In genomic region chr7:150968698-150969482, GRCh38 we compare ENCODE assay signal across 1 cellular context.
A peak's percentile ranks its signal among the peaks of the same experiment; 100 is the strongest.
TF ChIP-seq lines count a peak whose summit lies in the region.

No MANE protein-coding gene starts in this region.

TF ChIP-seq in K562, 482 proteins besides CTCF, POLR2A, EP300 and RAD21 (continues in another document):
- TF ChIP-seq NR2C2 (CRISPR knock-in tag; IDR thresholded peaks at IDR 0.05) (no peak), NR2C2 (tag; IDR thresholded peaks at IDR 0.05) (peak; percentile 36; the same call in 1 of the 2 replicates), ZNF75A (CRISPR knock-in tag; IDR thresholded peaks at IDR 0.05) (0 out of 2 replicates have a peak, but pooled peaks have one; percentile 49), ARID3B (CRISPR knock-in tag; IDR thresholded peaks at IDR 0.05; ENCODE audit: borderline replicate concordance) (0 out of 2 replicates have a peak, but pooled peaks have one; percentile 85), ZNF766 (CRISPR knock-in tag; conservative IDR thresholded peaks at IDR 0.05) (peak; percentile 84), MEF2A (IDR thresholded peaks at IDR 0.05; ENCODE audit: control insufficient read depth, low read depth, low read length) (no peak), TBL1XR1 (IDR thresholded peaks at IDR 0.05; ENCODE audit: low read length in 2 of 2) (no peak), L3MBTL2 (IDR thresholded peaks at IDR 0.05) (peak; percentile 75), YY1 (IDR thresholded peaks at IDR 0.05; ENCODE audit: borderline replicate concordance in 1 of 3, control insufficient read depth in 1 of 3, extremely low read depth in 1 of 3, insufficient read depth in 3 of 3, insufficient read length in 1 of 3, insufficient replicate concordance in 2 of 3, low read depth in 1 of 3, low read length in 2 of 3) (no peak), VEZF1 (CRISPR knock-in tag; IDR thresholded peaks at IDR 0.05) (peak; percentile 61), TFAP4 (CRISPR knock-in tag; IDR thresholded peaks at IDR 0.05; ENCODE audit: borderline replicate concordance) (no peak), MYC (IDR thresholded peaks at IDR 0.05; ENCODE audit: low read depth, low read length) (peak; percentile 79), MYC (CRISPR knock-in tag; IDR thresholded peaks at IDR 0.05; ENCODE audit: borderline replicate concordance, low read depth) (no peak; the same call in 1 of the 2 replicates), RBM39 (optimal IDR thresholded peaks at IDR 0.05; ENCODE audit: low read depth, low read length) (no peak), NR4A1 (CRISPR knock-in tag; IDR thresholded peaks at IDR 0.05) (0 out of 2 replicates have a peak, but pooled peaks have one; percentile 76), NR4A1 (tag; IDR thresholded peaks at IDR 0.05) (no peak), MEF2D (tag; conservative IDR thresholded peaks at IDR 0.05; ENCODE audit: low read depth) (no peak), CBFA2T3 (IDR thresholded peaks at IDR 0.05) (no peak), GTF2F1 (IDR thresholded peaks at IDR 0.05; ENCODE audit: low read depth, low read length) (no peak), KLF6 (CRISPR knock-in tag; IDR thresholded peaks at IDR 0.05; ENCODE audit: borderline replicate concordance) (peak; percentile 88; the same call in 1 of the 2 replicates), ZNF134 (CRISPR knock-in tag; conservative IDR thresholded peaks at IDR 0.05) (peak; percentile 54; the same call in 1 of the 2 replicates), ETV1 (tag; conservative IDR thresholded peaks at IDR 0.05; ENCODE audit: low read depth) (0 out of 2 replicates have a peak, but pooled peaks have one; percentile 9), ZNF589 (CRISPR knock-in tag; IDR thresholded peaks at IDR 0.05; ENCODE audit: low read depth) (peak; percentile 84), ZFPM2 (CRISPR knock-in tag; IDR thresholded peaks at IDR 0.05) (0 out of 2 replicates have a peak, but pooled peaks have one; percentile 14), ZNF212 (CRISPR knock-in tag; IDR thresholded peaks at IDR 0.05) (0 out of 2 replicates have a peak, but pooled peaks have one; percentile 48), TRIM24 (IDR thresholded peaks at IDR 0.05) (peak; percentile 25 to 42; a peak in 2 of 4 replicates), CTBP1 (IDR thresholded peaks at IDR 0.05; ENCODE audit: borderline replicate concordance) (peak; percentile 21; the same call in 1 of the 2 replicates), SMAD4 (CRISPR knock-in tag; conservative IDR thresholded peaks at IDR 0.05) (peak; percentile 92), EWSR1 (IDR thresholded peaks at IDR 0.05; ENCODE audit: borderline replicate concordance, low read depth, partially characterized antibody) (no peak), SIN3A (IDR thresholded peaks at IDR 0.05; ENCODE audit: borderline replicate concordance in 2 of 2, control insufficient read depth in 1 of 2, low read depth in 2 of 2, low read length in 2 of 2) (no peak), ZNF79 (CRISPR knock-in tag; IDR thresholded peaks at IDR 0.05; ENCODE audit: low read depth) (peak; percentile 34; the same call in 1 of the 2 replicates), RBFOX2 (IDR thresholded peaks at IDR 0.05; ENCODE audit: low read depth, low read length) (peak; percentile 69), TCF7L2 (IDR thresholded peaks at IDR 0.05; ENCODE audit: low read depth, low read length) (no peak), HOMEZ (CRISPR knock-in tag; IDR thresholded peaks at IDR 0.05) (peak; percentile 79; the same call in 1 of the 2 replicates), OTX1 (CRISPR knock-in tag; IDR thresholded peaks at IDR 0.05) (0 out of 2 replicates have a peak, but pooled peaks have one; percentile 70), GMEB1 (CRISPR knock-in tag; IDR thresholded peaks at IDR 0.05) (0 out of 2 replicates have a peak, but pooled peaks have one; percentile 28), CEBPB (tag; IDR thresholded peaks at IDR 0.05) (peak; percentile 79), MAZ (CRISPR knock-in tag; conservative IDR thresholded peaks at IDR 0.05 in 1 of 2, IDR thresholded peaks at IDR 0.05 in 1 of 2) (peak; percentile 41 to 61; a peak in 3 of 4 replicates), REST (CRISPR knock-in tag; IDR thresholded peaks at IDR 0.05; ENCODE audit: low read depth) (peak; percentile 75), LEF1 (IDR thresholded peaks at IDR 0.05) (peak; percentile 18; the same call in 1 of the 2 replicates), ZKSCAN3 (CRISPR knock-in tag; IDR thresholded peaks at IDR 0.05) (no peak), SMAD3 (CRISPR knock-in tag; conservative IDR thresholded peaks at IDR 0.05) (0 out of 2 replicates have a peak, but pooled peaks have one; percentile 61), RCOR1 (IDR thresholded peaks at IDR 0.05; ENCODE audit: borderline replicate concordance in 1 of 2, low read depth in 2 of 2, low read length in 2 of 2) (peak in 1 of 2 experiments; percentile 23; a peak in 1 of 4 replicates), ZNF311 (CRISPR knock-in tag; IDR thresholded peaks at IDR 0.05) (no peak), SNIP1 (IDR thresholded peaks at IDR 0.05; ENCODE audit: low read depth) (no peak), HIVEP1 (CRISPR knock-in tag; IDR thresholded peaks at IDR 0.05) (0 out of 2 replicates have a peak, but pooled peaks have one; percentile 21), ZNF507 (tag; conservative IDR thresholded peaks at IDR 0.05) (no peak), BCOR (IDR thresholded peaks at IDR 0.05) (no peak), POLR2G (IDR thresholded peaks at IDR 0.05; ENCODE audit: low read depth, low read length) (peak; percentile 55; the same call in 1 of the 2 replicates), CEBPG (CRISPR knock-in tag; IDR thresholded peaks at IDR 0.05) (peak; percentile 97), CEBPG (tag; conservative IDR thresholded peaks at IDR 0.05 in 1 of 2, IDR thresholded peaks at IDR 0.05 in 1 of 2) (peak in 1 of 2 experiments; percentile 89; a peak in 2 of 4 replicates), JUN (IDR thresholded peaks at IDR 0.05; ENCODE audit: borderline replicate concordance, low read depth, low read length) (no peak), JUN (CRISPR knock-in tag; IDR thresholded peaks at IDR 0.05; ENCODE audit: borderline replicate concordance) (0 out of 2 replicates have a peak, but pooled peaks have one; percentile 63), MTA1 (IDR thresholded peaks at IDR 0.05; ENCODE audit: borderline replicate concordance) (peak; percentile 23; the same call in 1 of the 2 replicates), NFRKB (IDR thresholded peaks at IDR 0.05; ENCODE audit: low read depth) (0 out of 2 replicates have a peak, but pooled peaks have one; percentile 49), RBBP5 (IDR thresholded peaks at IDR 0.05; ENCODE audit: borderline replicate concordance, insufficient read depth, low read length, poor library complexity, severe bottlenecking) (peak; percentile 18), ARID1B (IDR thresholded peaks at IDR 0.05) (peak; percentile 28; the same call in 1 of the 2 replicates), RHOXF2B (CRISPR knock-in tag; conservative IDR thresholded peaks at IDR 0.05) (0 out of 2 replicates have a peak, but pooled peaks have one; percentile 0), NR2C1 (IDR thresholded peaks at IDR 0.05) (no peak), NR2C1 (tag; IDR thresholded peaks at IDR 0.05) (peak; percentile 46; the same call in 1 of the 2 replicates)
- TF ChIP-seq, protein P1, sequence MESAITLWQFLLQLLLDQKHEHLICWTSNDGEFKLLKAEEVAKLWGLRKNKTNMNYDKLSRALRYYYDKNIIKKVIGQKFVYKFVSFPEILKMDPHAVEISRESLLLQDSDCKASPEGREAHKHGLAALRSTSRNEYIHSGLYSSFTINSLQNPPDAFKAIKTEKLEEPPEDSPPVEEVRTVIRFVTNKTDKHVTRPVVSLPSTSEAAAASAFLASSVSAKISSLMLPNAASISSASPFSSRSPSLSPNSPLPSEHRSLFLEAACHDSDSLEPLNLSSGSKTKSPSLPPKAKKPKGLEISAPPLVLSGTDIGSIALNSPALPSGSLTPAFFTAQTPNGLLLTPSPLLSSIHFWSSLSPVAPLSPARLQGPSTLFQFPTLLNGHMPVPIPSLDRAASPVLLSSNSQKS (CRISPR knock-in tag; IDR thresholded peaks at IDR 0.05), result no peak
- TF ChIP-seq, protein P2, sequence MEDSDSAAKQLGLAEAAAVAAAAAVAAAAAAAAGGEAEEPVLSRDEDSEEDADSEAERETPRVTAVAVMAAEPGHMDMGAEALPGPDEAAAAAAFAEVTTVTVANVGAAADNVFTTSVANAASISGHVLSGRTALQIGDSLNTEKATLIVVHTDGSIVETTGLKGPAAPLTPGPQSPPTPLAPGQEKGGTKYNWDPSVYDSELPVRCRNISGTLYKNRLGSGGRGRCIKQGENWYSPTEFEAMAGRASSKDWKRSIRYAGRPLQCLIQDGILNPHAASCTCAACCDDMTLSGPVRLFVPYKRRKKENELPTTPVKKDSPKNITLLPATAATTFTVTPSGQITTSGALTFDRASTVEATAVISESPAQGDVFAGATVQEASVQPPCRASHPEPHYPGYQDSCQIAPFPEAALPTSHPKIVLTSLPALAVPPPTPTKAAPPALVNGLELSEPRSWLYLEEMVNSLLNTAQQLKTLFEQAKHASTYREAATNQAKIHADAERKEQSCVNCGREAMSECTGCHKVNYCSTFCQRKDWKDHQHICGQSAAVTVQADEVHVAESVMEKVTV (CRISPR knock-in tag; IDR thresholded peaks at IDR 0.05), result no peak
